Comparison of ENCODE assay signal across 6 cellular contexts in the genomic region with DNA sequence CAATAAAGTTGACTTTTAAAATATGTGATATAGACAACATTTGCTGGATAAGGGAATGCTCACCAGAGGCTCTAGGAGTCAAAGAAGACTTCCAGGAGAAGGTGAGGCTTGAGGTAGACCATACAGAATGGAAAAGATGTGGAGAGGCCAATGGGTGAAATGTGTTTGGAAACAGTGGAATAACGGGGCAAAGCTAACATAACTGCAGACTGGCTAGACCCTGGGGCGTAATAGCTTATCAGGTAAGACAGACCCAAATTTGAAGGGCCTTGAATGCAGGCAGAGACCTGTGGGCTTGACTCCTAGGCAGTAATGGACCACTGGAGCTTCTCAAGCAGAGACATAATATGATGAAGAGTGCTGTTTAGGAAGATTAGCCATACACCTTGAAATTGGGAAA.
"Had no signal": no experiment of that assay in that cellular context is flagged by ENCODE, and none has a peak within 500 bp of the region (broad histone marks: within the 10 kb centered on the region; RNA-seq: fewer than 3 reads in every experiment).

No MANE protein-coding gene starts in this region.

- H3K4me3 ChIP-seq: GM12878 had no signal

- FAIRE-seq: GM12878, GM12892, GM18507, GM19239 had no signal

- DNase-seq: GDM1, GF-D8 had no signal

- ATAC-seq: GM12878 had no signal
